In the genomic region with DNA sequence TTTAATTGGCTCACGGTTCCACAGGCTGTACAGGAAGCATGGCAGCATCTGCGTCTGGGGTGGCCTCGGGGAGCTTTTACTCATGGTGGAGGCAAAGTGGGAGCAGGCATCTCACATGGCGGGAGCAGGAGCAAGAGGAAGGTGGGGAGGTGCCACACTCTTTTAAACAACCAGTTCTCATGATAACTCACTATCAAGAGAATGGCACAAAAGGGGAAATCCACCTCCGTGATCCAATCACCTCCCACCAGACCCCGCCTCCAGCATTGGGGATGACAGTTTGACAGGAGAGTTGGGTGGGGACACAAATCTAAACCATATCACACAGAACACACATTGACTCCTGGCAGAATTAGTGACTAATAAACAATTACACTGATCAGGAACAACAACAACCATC, we compare ENCODE assay signal across 24 cellular contexts.
DNase-seq lines count a peak whose midpoint lies in the region; ATAC-seq and TF ChIP-seq lines count a peak whose summit lies in the region.
"Had no signal": no experiment of that assay in that cellular context is flagged by ENCODE, and none has a peak within 500 bp of the region (broad histone marks: within the 10 kb centered on the region; RNA-seq: fewer than 3 reads in every experiment).

No MANE protein-coding gene starts in this region.

- no peaks in the 10 kb centered on the region for H3K27me3 ChIP-seq in foreskin keratinocyte
- H3K27me3 ChIP-seq: BLaER1 treated with 17β-estradiol and CSF1 and Interleukin-3, amounts not matched to agents 10 nM and 100 nM had no signal

- TF ChIP-seq CTCF in foreskin keratinocyte (conservative IDR thresholded peaks at IDR 0.05) = no peak

- no peaks in the 10 kb centered on the region for H3K36me3 Mint-ChIP-seq in activated CD4-positive, alpha-beta T cell treated with anti-CD3 and anti-CD28 coated beads, Interleukin-2, amount 10 ng/mL, durations not matched to agents 24 days and 14 days (ENCODE audit: low read depth)

- no peak for ATAC-seq in foreskin keratinocyte
- ATAC-seq: A549; CD8-positive, alpha-beta T cell; GM12878 had no signal

- no peaks in the 10 kb centered on the region for H3K4me1 ChIP-seq in foreskin keratinocyte
- H3K4me1 ChIP-seq: A549, Caco-2 had no signal

- H3K9me3 Mint-ChIP-seq in activated CD4-positive, alpha-beta T cell treated with anti-CD3 and anti-CD28 coated beads, Interleukin-2, amount 10 ng/mL, durations not matched to agents 24 days and 14 days = peaks cover 6% of the 10 kb centered on the region
- H3K9me3 Mint-ChIP-seq: CD4-positive, alpha-beta T cell; CD8-positive, alpha-beta T cell had no signal

- intact Hi-C loops in activated CD4-positive, alpha-beta T cell treated with anti-CD3 and anti-CD28 coated beads, Interleukin-2, amount 10 ng/mL, durations not matched to agents 24 days and 14 days (cut with micrococcal nuclease) = no loop called here
- intact Hi-C loops in head of caudate nucleus (cut with DNase I) = no loop called here

- peak; percentile 44 for DNase-seq in activated CD4-positive, alpha-beta T cell treated with anti-CD3 and anti-CD28 coated beads, Interleukin-2, amount 10 ng/mL, durations not matched to agents 24 days and 14 days
- no peak for DNase-seq in activated CD4-positive, alpha-beta T cell treated with anti-CD3 and anti-CD28 coated beads, Interleukin-2, amount 50 U/mL, for 48 hours
- DNase-seq in head of caudate nucleus (peak in 36 of 42 donors; percentile 31 to 85 (median 59)), putamen (ENCODE audit: low spot score) (peak; percentile 70), foreskin keratinocyte (no peak), cerebellar nuclear complex (lab: John Stamatoyannopoulos, UW) (no peak)
- DNase-seq: AML-193; Caco-2; Calu3; CD4-positive, alpha-beta T cell; CD8-positive, alpha-beta T cell; DMS 273 treated with DMSO at 0.1 percent for 48 hours; DMS153; DMS53; DMS79; DND-41; EL; GDM1 had no signal

- H3K27ac ChIP-seq in foreskin keratinocyte = no peak overlapping the region
- H3K27ac ChIP-seq: 22Rv1; A549; BLaER1 treated with 17β-estradiol and CSF1 and Interleukin-3, amounts not matched to agents 10 nM and 100 nM; C4-2B had no signal

- H3K27me3 Mint-ChIP-seq in activated CD4-positive, alpha-beta T cell treated with anti-CD3 and anti-CD28 coated beads, Interleukin-2, amount 10 ng/mL, durations not matched to agents 24 days and 14 days = peaks cover 29% of the 10 kb centered on the region

- no peaks in the 10 kb centered on the region for H3K4me1 Mint-ChIP-seq in activated CD4-positive, alpha-beta T cell treated with anti-CD3 and anti-CD28 coated beads, Interleukin-2, amount 10 ng/mL, durations not matched to agents 24 days and 14 days
- H3K4me1 Mint-ChIP-seq: B cell had no signal

- H3K4me3 Mint-ChIP-seq in activated CD4-positive, alpha-beta T cell treated with anti-CD3 and anti-CD28 coated beads, Interleukin-2, amount 10 ng/mL, durations not matched to agents 24 days and 14 days = no peak overlapping the region
- H3K4me3 Mint-ChIP-seq: B cell; CD4-positive, alpha-beta T cell; CD8-positive, alpha-beta T cell had no signal

- H3K27ac Mint-ChIP-seq in activated CD4-positive, alpha-beta T cell treated with anti-CD3 and anti-CD28 coated beads, Interleukin-2, amount 10 ng/mL, durations not matched to agents 24 days and 14 days = no peak overlapping the region
- H3K27ac Mint-ChIP-seq: B cell; CD4-positive, alpha-beta T cell; CD8-positive, alpha-beta T cell had no signal

Comparison
In these comparisons a context has a peak if more than half of its experiments do, and no peak if none do; other contexts are left out.
1. DNase-seq: peak in activated CD4-positive, alpha-beta T cell treated with anti-CD3 and anti-CD28 coated beads, Interleukin-2, amount 10 ng/mL, durations not matched to agents 24 days and 14 days (single experiment), head of caudate nucleus (36 of 42) and putamen (single experiment); none in activated CD4-positive, alpha-beta T cell treated with anti-CD3 and anti-CD28 coated beads, Interleukin-2, amount 50 U/mL, for 48 hours (0 of 2), foreskin keratinocyte (0 of 2) and cerebellar nuclear complex (0 of 2).